ENCODE assay signal across 1 cellular context in genomic region chr1:54118704-54119103, GRCh38.
TF ChIP-seq lines count a peak whose summit lies in the region.

No MANE protein-coding gene starts in this region.

TF ChIP-seq in GM23338, 12 proteins besides CTCF, POLR2A, EP300 and RAD21 (continued from another document):
- TF ChIP-seq, protein P1, sequence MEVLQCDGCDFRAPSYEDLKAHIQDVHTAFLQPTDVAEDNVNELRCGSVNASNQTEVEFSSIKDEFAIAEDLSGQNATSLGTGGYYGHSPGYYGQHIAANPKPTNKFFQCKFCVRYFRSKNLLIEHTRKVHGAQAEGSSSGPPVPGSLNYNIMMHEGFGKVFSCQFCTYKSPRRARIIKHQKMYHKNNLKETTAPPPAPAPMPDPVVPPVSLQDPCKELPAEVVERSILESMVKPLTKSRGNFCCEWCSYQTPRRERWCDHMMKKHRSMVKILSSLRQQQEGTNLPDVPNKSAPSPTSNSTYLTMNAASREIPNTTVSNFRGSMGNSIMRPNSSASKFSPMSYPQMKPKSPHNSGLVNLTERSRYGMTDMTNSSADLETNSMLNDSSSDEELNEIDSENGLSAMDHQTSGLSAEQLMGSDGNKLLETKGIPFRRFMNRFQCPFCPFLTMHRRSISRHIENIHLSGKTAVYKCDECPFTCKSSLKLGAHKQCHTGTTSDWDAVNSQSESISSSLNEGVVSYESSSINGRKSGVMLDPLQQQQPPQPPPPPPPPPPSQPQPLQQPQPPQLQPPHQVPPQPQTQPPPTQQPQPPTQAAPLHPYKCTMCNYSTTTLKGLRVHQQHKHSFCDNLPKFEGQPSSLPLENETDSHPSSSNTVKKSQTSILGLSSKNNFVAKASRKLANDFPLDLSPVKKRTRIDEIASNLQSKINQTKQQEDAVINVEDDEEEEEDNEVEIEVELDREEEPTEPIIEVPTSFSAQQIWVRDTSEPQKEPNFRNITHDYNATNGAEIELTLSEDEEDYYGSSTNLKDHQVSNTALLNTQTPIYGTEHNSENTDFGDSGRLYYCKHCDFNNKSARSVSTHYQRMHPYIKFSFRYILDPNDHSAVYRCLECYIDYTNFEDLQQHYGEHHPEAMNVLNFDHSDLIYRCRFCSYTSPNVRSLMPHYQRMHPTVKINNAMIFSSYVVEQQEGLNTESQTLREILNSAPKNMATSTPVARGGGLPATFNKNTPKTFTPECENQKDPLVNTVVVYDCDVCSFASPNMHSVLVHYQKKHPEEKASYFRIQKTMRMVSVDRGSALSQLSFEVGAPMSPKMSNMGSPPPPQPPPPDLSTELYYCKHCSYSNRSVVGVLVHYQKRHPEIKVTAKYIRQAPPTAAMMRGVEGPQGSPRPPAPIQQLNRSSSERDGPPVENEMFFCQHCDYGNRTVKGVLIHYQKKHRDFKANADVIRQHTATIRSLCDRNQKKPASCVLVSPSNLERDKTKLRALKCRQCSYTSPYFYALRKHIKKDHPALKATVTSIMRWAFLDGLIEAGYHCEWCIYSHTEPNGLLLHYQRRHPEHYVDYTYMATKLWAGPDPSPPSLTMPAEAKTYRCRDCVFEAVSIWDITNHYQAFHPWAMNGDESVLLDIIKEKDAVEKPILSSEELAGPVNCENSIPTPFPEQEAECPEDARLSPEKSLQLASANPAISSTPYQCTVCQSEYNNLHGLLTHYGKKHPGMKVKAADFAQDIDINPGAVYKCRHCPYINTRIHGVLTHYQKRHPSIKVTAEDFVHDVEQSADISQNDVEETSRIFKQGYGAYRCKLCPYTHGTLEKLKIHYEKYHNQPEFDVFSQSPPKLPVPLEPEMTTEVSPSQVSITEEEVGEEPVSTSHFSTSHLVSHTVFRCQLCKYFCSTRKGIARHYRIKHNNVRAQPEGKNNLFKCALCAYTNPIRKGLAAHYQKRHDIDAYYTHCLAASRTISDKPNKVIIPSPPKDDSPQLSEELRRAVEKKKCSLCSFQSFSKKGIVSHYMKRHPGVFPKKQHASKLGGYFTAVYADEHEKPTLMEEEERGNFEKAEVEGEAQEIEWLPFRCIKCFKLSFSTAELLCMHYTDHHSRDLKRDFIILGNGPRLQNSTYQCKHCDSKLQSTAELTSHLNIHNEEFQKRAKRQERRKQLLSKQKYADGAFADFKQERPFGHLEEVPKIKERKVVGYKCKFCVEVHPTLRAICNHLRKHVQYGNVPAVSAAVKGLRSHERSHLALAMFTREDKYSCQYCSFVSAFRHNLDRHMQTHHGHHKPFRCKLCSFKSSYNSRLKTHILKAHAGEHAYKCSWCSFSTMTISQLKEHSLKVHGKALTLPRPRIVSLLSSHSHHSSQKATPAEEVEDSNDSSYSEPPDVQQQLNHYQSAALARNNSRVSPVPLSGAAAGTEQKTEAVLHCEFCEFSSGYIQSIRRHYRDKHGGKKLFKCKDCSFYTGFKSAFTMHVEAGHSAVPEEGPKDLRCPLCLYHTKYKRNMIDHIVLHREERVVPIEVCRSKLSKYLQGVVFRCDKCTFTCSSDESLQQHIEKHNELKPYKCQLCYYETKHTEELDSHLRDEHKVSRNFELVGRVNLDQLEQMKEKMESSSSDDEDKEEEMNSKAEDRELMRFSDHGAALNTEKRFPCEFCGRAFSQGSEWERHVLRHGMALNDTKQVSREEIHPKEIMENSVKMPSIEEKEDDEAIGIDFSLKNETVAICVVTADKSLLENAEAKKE (CRISPR knock-in tag; IDR thresholded peaks at IDR 0.05) = no peak
- TF ChIP-seq STAT1 (IDR thresholded peaks at IDR 0.05; ENCODE audit: unreplicated experiment) (no peak), CREB1 (CRISPR knock-in tag; IDR thresholded peaks at IDR 0.05; ENCODE audit: low read depth) (no peak), EZH2 (IDR thresholded peaks at IDR 0.05; ENCODE audit: low read depth, unreplicated experiment) (no peak)
